23 cellular contexts compared by ENCODE assay signal in genomic region chr13:74118328-74118727, GRCh38.
"Had no signal": no experiment of that assay in that cellular context is flagged by ENCODE, and none has a peak within 500 bp of the region (broad histone marks: within the 10 kb centered on the region; RNA-seq: fewer than 3 reads in every experiment).

No MANE protein-coding gene starts in this region.

- DNase-seq: cortex of kidney; dorsolateral prefrontal cortex; effector CD4-positive, alpha-beta T cell; foreskin fibroblast; gastrocnemius medialis; head of caudate nucleus; islet precursor cell; left ventricle myocardium superior; lower lobe of right lung; naive thymus-derived CD8-positive, alpha-beta T cell; pancreas; right lobe of liver; small intestine; stimulated activated CD4-positive, alpha-beta T cell treated with anti-CD3 and anti-CD28 coated beads, Interleukin-15, amount 100 ng/mL, for 24 hours; stimulated activated CD4-positive, alpha-beta T cell treated with anti-CD3 and anti-CD28 coated beads, Interleukin-2, amount 100 ng/mL, for 48 hours; stimulated activated naive B cell treated with anti-CD40 and anti-IgM and Interleukin-4, amounts not matched to agents 10 μg/mL and 1 μg/mL and 100 μg/mL, for 72 hours; stomach; thyroid gland; trophoblast cell had no signal

- FAIRE-seq: pancreas, small intestine had no signal

- H3K27ac ChIP-seq: dorsolateral prefrontal cortex, epithelial cell of prostate, gastrocnemius medialis, lower lobe of right lung, neutrophil, pancreas, right lobe of liver, stomach, thyroid gland, vagina had no signal

- H3K4me3 ChIP-seq: dorsolateral prefrontal cortex, gastrocnemius medialis, lower lobe of right lung, pancreas, right lobe of liver, stomach, thyroid gland, vagina had no signal

- H3K27me3 Mint-ChIP-seq: naive thymus-derived CD8-positive, alpha-beta T cell; stimulated activated naive B cell treated with anti-CD40 and anti-IgM and Interleukin-4, amounts not matched to agents 10 μg/mL and 1 μg/mL and 100 μg/mL, for 72 hours had no signal

- H3K4me3 Mint-ChIP-seq: neural crest cell; stimulated activated naive B cell treated with anti-CD40 and anti-IgM and Interleukin-4, amounts not matched to agents 10 μg/mL and 1 μg/mL and 100 μg/mL, for 72 hours had no signal

- H3K27ac Mint-ChIP-seq: stimulated activated naive B cell treated with anti-CD40 and anti-IgM and Interleukin-4, amounts not matched to agents 10 μg/mL and 1 μg/mL and 100 μg/mL, for 72 hours had no signal

- H3K4me1 Mint-ChIP-seq: neural crest cell had no signal

- H3K4me1 ChIP-seq: lower lobe of right lung, pancreas, right lobe of liver, stomach, thyroid gland had no signal

- H3K36me3 ChIP-seq: gastrocnemius medialis, lower lobe of right lung, neutrophil, pancreas, right lobe of liver, stomach, thyroid gland, vagina had no signal

- H3K9me3 ChIP-seq: neutrophil, pancreas, right lobe of liver, thyroid gland had no signal
